Comparison of ENCODE assay signal across 15 cellular contexts in the genomic region with DNA sequence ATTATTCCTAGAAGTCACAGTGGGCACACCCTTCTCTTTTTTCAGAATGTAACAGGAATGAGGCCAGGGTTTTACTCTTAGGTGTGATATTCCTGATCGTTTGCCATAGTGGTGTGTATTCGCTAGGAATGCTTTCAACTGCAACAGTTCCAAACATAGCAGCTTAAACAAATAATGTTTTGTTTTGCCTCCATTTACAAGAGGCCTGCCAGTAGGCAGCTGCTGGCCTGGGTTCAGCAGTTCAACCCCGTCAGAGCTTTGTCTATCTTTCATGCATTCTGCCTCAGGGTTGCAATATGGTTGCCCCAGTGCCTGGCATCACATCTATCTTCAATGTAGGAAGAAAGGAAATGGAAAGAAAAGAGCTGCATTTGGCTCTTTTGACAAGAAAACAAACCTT. TPM values are rescaled to one million over a fixed set of nuclear protein-coding genes. Genes with fewer than 3 reads are reported as not detected.
DNase-seq lines count a peak whose midpoint lies in the region; ATAC-seq and TF ChIP-seq lines count a peak whose summit lies in the region.
"Had no signal": no experiment of that assay in that cellular context is flagged by ENCODE, and none has a peak within 500 bp of the region (broad histone marks: within the 10 kb centered on the region; RNA-seq: fewer than 3 reads in every experiment).

No MANE protein-coding gene starts in this region.

- peaks cover 7% of the 10 kb centered on the region for H3K27me3 ChIP-seq in left ventricle myocardium inferior (ENCODE audit: low read depth)
- H3K27me3 ChIP-seq in Karpas-422 (ENCODE audit: low read length): no peaks in the 10 kb centered on the region
- no peaks in the 10 kb centered on the region for H3K27me3 ChIP-seq in right lobe of liver
- H3K27me3 ChIP-seq: BE2C had no signal

- no peaks in the 10 kb centered on the region for H3K9me2 ChIP-seq in Karpas-422 (replicated peaks; ENCODE audit: insufficient read depth, low read length)

- ATAC-seq in right lobe of liver: peak; percentile 34 to 70 (median 49)
- ATAC-seq in HG03439 (IDR thresholded peaks at IDR 0.05; ENCODE audit: unreplicated experiment): no peak
- ATAC-seq: A549 had no signal

- no peak for TF ChIP-seq POLR2A in right lobe of liver (IDR thresholded peaks at IDR 0.05)

- H3K4me1 ChIP-seq in left ventricle myocardium inferior (peaks cover 14% of the 10 kb centered on the region), Karpas-422 (ENCODE audit: low read length) (peaks cover 7% of the 10 kb centered on the region), right lobe of liver (peaks cover 0 to 41% (median 20%) of the 10 kb centered on the region in 4 donors)
- H3K4me1 ChIP-seq: A549 had no signal

- H3K27ac ChIP-seq in left ventricle myocardium inferior (replicated peaks): no peak overlapping the region
- no peak overlapping the region for H3K27ac ChIP-seq in Karpas-422 (ENCODE audit: low read length)
- H3K27ac ChIP-seq in right lobe of liver: peak overlapping the region in 1 of 3 donors; percentile 35
- H3K27ac ChIP-seq: A549 had no signal

- no peaks in the 10 kb centered on the region for H3K79me2 ChIP-seq in Karpas-422 (ENCODE audit: low read length)

- DNase-seq in cardiac septum (ENCODE audit: low spot score): peak; percentile 33
- no peak for DNase-seq in left ventricle myocardium inferior
- peak; percentile 17 for DNase-seq in Karpas-422
- DNase-seq in foreskin melanocyte: peak; percentile 19
- DNase-seq in right lobe of liver: peak; percentile 60 to 69 (median 63)
- DNase-seq in T-helper 2 cell: no peak
- DNase-seq: BE2C; CD4-positive, CD25-positive, alpha-beta regulatory T cell; DMS79; HCEC 1CT; HFFc6; IMR-90; KBM-7 had no signal

- no peak for TF ChIP-seq CTCF in left ventricle myocardium inferior (IDR thresholded peaks at IDR 0.05; ENCODE audit: borderline replicate concordance)
- TF ChIP-seq CTCF in right lobe of liver (IDR thresholded peaks at IDR 0.05): no peak

- no peak overlapping the region for H3K9ac ChIP-seq in Karpas-422 (ENCODE audit: low read length)

- H3K4me2 ChIP-seq in Karpas-422 (ENCODE audit: low read depth, low read length, poor library complexity, severe bottlenecking): no peak overlapping the region
- H3K4me2 ChIP-seq: A549 had no signal

- no peaks in the 10 kb centered on the region for H3K9me3 ChIP-seq in left ventricle myocardium inferior (replicated peaks)
- H3K9me3 ChIP-seq in Karpas-422 (ENCODE audit: low read length): no peaks in the 10 kb centered on the region
- no peaks in the 10 kb centered on the region for H3K9me3 ChIP-seq in right lobe of liver
- H3K9me3 ChIP-seq: A549, BE2C had no signal

- H3K36me3 ChIP-seq in left ventricle myocardium inferior (no peaks in the 10 kb centered on the region), Karpas-422 (ENCODE audit: insufficient read depth, low read length) (no peaks in the 10 kb centered on the region), right lobe of liver (no peaks in the 10 kb centered on the region)
- H3K36me3 ChIP-seq: BE2C had no signal

- 17% methylated on average over 3 of the region's 3 CpGs for WGBS in right lobe of liver (ENCODE audit: insufficient coverage, low coverage, low lambda C conversion rate, missing lambda C conversion rate)

- intact Hi-C loops in cardiac septum (cut with DNase I): no loop called here
- intact Hi-C loops in left ventricle myocardium inferior (cut with micrococcal nuclease): no loop called here
- intact Hi-C loops in right lobe of liver (cut with DNase I): no loop called here

- no peak overlapping the region for H2AFZ ChIP-seq in Karpas-422 (ENCODE audit: low read length)

- no peaks in the 10 kb centered on the region for H4K20me1 ChIP-seq in Karpas-422 (ENCODE audit: insufficient read depth, low read depth, low read length)

- H3K4me3 ChIP-seq in left ventricle myocardium inferior: no peak overlapping the region
- no peak overlapping the region for H3K4me3 ChIP-seq in Karpas-422 (ENCODE audit: low read length)
- no peak overlapping the region for H3K4me3 ChIP-seq in right lobe of liver
- H3K4me3 ChIP-seq: A549 had no signal

RNA-seq across cellular contexts. Expression of a gene that starts 21.7 kb away (rescaled TPM):
- total RNA-seq in cardiac septum (0.94 TPM), left ventricle myocardium inferior (0.60 TPM), right lobe of liver (10 to 100 TPM in 1 of 6 experiments, 1 to 10 TPM in 3, under 1 TPM in 2; 0.53 to 10.2 (median 1.4) TPM)
- total RNA-seq in Karpas-422 (2014; rRNA removed; shearing (Covaris generic); ENCODE audit: low replicate concordance): not detected in 2 replicates

Comparison
In these comparisons a context has a peak if more than half of its experiments do, and no peak if none do; other contexts are left out.
1. DNase-seq: peak in cardiac septum (single experiment), Karpas-422 (single experiment), foreskin melanocyte (single experiment) and right lobe of liver (3 of 3); none in left ventricle myocardium inferior (single experiment) and T-helper 2 cell (0 of 5).